ENCODE assay signal across 1 cellular context in genomic region chr15:42385980-42386695, GRCh38.
TF ChIP-seq lines count a peak whose summit lies in the region.

No MANE protein-coding gene starts in this region.

TF ChIP-seq in K562, 482 proteins besides CTCF, POLR2A, EP300 and RAD21:
- TF ChIP-seq ETV5 (CRISPR knock-in tag; IDR thresholded peaks at IDR 0.05; ENCODE audit: low read depth) (0 out of 2 replicates have a peak, but pooled peaks have one; percentile 0), CBFA2T2 (conservative IDR thresholded peaks at IDR 0.05) (peak; percentile 16; the same call in 1 of the 2 replicates), CBFA2T3 (IDR thresholded peaks at IDR 0.05) (peak; percentile 17; the same call in 1 of the 2 replicates), CSDE1 (IDR thresholded peaks at IDR 0.05) (no peak), MEF2D (tag; conservative IDR thresholded peaks at IDR 0.05; ENCODE audit: low read depth) (peak; percentile 72), MEF2A (IDR thresholded peaks at IDR 0.05; ENCODE audit: control insufficient read depth, low read depth, low read length) (peak; percentile 78; the same call in 1 of the 2 replicates), ZNF41 (CRISPR knock-in tag; conservative IDR thresholded peaks at IDR 0.05) (0 out of 2 replicates have a peak, but pooled peaks have one; percentile 23), ETV1 (tag; conservative IDR thresholded peaks at IDR 0.05; ENCODE audit: low read depth) (no peak; the same call in 1 of the 2 replicates)
- TF ChIP-seq, protein P1, sequence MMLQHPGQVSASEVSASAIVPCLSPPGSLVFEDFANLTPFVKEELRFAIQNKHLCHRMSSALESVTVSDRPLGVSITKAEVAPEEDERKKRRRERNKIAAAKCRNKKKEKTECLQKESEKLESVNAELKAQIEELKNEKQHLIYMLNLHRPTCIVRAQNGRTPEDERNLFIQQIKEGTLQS (IDR thresholded peaks at IDR 0.05): no peak
- TF ChIP-seq, protein P1 (CRISPR knock-in tag; conservative IDR thresholded peaks at IDR 0.05): no peak
